Comparison of ENCODE assay signal across 19 cellular contexts in genomic region chr5:1551913-1552312, GRCh38. TPM values are rescaled to one million over a fixed set of nuclear protein-coding genes. Genes with fewer than 3 reads are reported as not detected.
A peak's percentile ranks its signal among the peaks of the same experiment; 100 is the strongest.
DNase-seq lines count a peak whose midpoint lies in the region; ATAC-seq and TF ChIP-seq lines count a peak whose summit lies in the region.
"Had no signal": no experiment of that assay in that cellular context is flagged by ENCODE, and none has a peak within 500 bp of the region (broad histone marks: within the 10 kb centered on the region; RNA-seq: fewer than 3 reads in every experiment).

No MANE protein-coding gene starts in this region.

- H3K27ac ChIP-seq in WERI-Rb-1 (no peak overlapping the region), lower lobe of right lung (peak overlapping the region; percentile 42), skeletal muscle tissue (ENCODE audit: low read depth, low read length) (no peak overlapping the region)
- H3K27ac ChIP-seq: 22Rv1, BLaER1, hepatocyte, neutrophil had no signal

- DNase-seq in DMS53 (lab: John Stamatoyannopoulos, UW) (peak; percentile 90), DMS53 treated with DMSO at 0.1 percent for 48 hours (lab: John Stamatoyannopoulos, UW; ENCODE audit: unreplicated experiment) (no peak), WERI-Rb-1 (peak; percentile 7), lower lobe of right lung (no peak), Kasumi-1 (lab: John Stamatoyannopoulos, UW) (no peak), NCI-H345 (lab: John Stamatoyannopoulos, UW) (no peak)
- no peak for DNase-seq in stimulated activated naive CD4-positive, alpha-beta T cell (lab: John Stamatoyannopoulos, UW)
- DNase-seq: activated CD4-positive, CD25-positive, alpha-beta regulatory T cell treated with anti-CD3 and anti-CD28 coated beads, Interleukin-2, amount 50 U/mL, for 72 hours; activated gamma-delta T cell treated with Interleukin-2 at 50 U/mL for 16 hours; endodermal cell; SK-N-SH; stimulated activated CD4-positive, alpha-beta T cell treated with anti-CD3 and anti-CD28 coated beads, Interleukin-2, amount 100 ng/mL, for 48 hours; T-helper 9 cell had no signal

- H3K4me3 ChIP-seq in WERI-Rb-1 (ENCODE audit: low read depth, low read length) (no peak overlapping the region), lower lobe of right lung (no peak overlapping the region), skeletal muscle tissue (ENCODE audit: low read length in 3 of 3) (peak overlapping the region; percentile 54 to 59 (median 54))
- H3K4me3 ChIP-seq: BLaER1, hepatocyte had no signal

- intact Hi-C loops in lower lobe of right lung (cut with DNase I): no loop called here

- peaks cover 44% of the 10 kb centered on the region for H3K4me1 ChIP-seq in lower lobe of right lung
- peaks cover 11 to 19% (median 13%) of the 10 kb centered on the region in 3 donors for H3K4me1 ChIP-seq in skeletal muscle tissue (ENCODE audit: control insufficient read depth in 3 of 3, insufficient read depth in 3 of 3, low read length in 3 of 3)

- H3K36me3 ChIP-seq in WERI-Rb-1 (no peaks in the 10 kb centered on the region), lower lobe of right lung (no peaks in the 10 kb centered on the region), skeletal muscle tissue (ENCODE audit: control insufficient read depth in 3 of 3, insufficient read depth in 3 of 3, low read length in 3 of 3) (no peaks in the 10 kb centered on the region)
- H3K36me3 ChIP-seq: BLaER1, neutrophil had no signal

- H3K9ac ChIP-seq in skeletal muscle tissue (ENCODE audit: low read depth in 1 of 3, low read length in 3 of 3): peak overlapping the region in 2 of 3 donors; percentile 19 to 53
- H3K9ac ChIP-seq: BLaER1, SK-N-SH had no signal

- no peaks in the 10 kb centered on the region for H3K27me3 ChIP-seq in WERI-Rb-1 (ENCODE audit: insufficient read depth, low read depth, severe bottlenecking)
- no peaks in the 10 kb centered on the region for H3K27me3 ChIP-seq in lower lobe of right lung (ENCODE audit: low read depth)
- peaks cover 13 to 58% (median 26%) of the 10 kb centered on the region in 3 donors for H3K27me3 ChIP-seq in skeletal muscle tissue (ENCODE audit: control insufficient read depth in 3 of 3, insufficient read depth in 3 of 3, low read length in 3 of 3)
- H3K27me3 ChIP-seq: BLaER1, hepatocyte had no signal

- TF ChIP-seq CTCF in WERI-Rb-1 (IDR thresholded peaks at IDR 0.05; ENCODE audit: low read depth, low read length): no peak
- no peak for TF ChIP-seq CTCF in lower lobe of right lung (IDR thresholded peaks at IDR 0.05)

- no peak for ATAC-seq in lower lobe of right lung
- ATAC-seq: HCT116 had no signal

- no peaks in the 10 kb centered on the region for H3K9me3 ChIP-seq in WERI-Rb-1 (ENCODE audit: severe bottlenecking)
- H3K9me3 ChIP-seq in lower lobe of right lung: no peaks in the 10 kb centered on the region
- no peaks in the 10 kb centered on the region for H3K9me3 ChIP-seq in skeletal muscle tissue (ENCODE audit: control insufficient read depth in 3 of 3, low read length in 3 of 3)
- H3K9me3 ChIP-seq: BLaER1, neutrophil, SK-N-SH had no signal

RNA-seq across cellular contexts. Expression of gene LPCAT1, which starts 28.2 kb away (rescaled TPM):
- 475 TPM for total RNA-seq in lower lobe of right lung
- 35.5 TPM for total RNA-seq in skeletal muscle tissue

Comparison
In these comparisons a context has a peak if more than half of its experiments do, and no peak if none do; other contexts are left out.
1. DNase-seq: peak in DMS53 (single experiment) and WERI-Rb-1 (single experiment); none in DMS53 treated with DMSO at 0.1 percent for 48 hours (single experiment), lower lobe of right lung (single experiment), Kasumi-1 (0 of 2), stimulated activated naive CD4-positive, alpha-beta T cell (0 of 6) and NCI-H345 (single experiment).
2. H3K4me3 ChIP-seq: peak in skeletal muscle tissue (3 of 3); none in WERI-Rb-1 (single experiment) and lower lobe of right lung (single experiment).
3. RNA of gene LPCAT1, which starts 28.2 kb away (total RNA-seq): 475 TPM in lower lobe of right lung (single experiment); 35.5 TPM in skeletal muscle tissue (single experiment); every median in the first group is over 10 times any median in the second.